ENCODE assay signal across 22 cellular contexts in the genomic region with DNA sequence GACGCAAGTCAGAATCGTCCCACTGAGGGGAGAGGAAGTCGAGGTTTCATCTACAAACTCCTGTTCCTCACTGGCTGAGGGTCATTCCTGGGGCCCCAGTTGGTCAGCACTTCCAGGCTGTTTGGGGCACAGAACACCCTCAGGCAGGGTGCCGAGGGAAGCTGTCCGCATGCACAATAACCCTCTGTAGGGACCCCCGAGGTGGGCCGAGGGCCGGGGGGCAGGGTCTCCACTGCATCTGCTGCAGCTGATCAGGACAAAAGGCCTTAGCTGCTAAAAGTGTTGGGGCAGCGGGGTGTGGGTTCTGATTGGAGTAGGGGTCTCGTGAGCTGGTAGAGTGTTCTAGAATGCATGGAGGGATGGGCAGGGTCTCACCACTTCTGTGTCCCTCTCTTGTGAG.
"Had no signal": no experiment of that assay in that cellular context is flagged by ENCODE, and none has a peak within 500 bp of the region (broad histone marks: within the 10 kb centered on the region; RNA-seq: fewer than 3 reads in every experiment).

No MANE protein-coding gene starts in this region.

- H3K4me3 ChIP-seq: body of pancreas, left ventricle myocardium inferior, thoracic aorta had no signal

- H3K9me3 ChIP-seq: body of pancreas, left ventricle myocardium inferior, thoracic aorta had no signal

- H3K36me3 ChIP-seq: left ventricle myocardium inferior, thoracic aorta had no signal

- H3K27me3 ChIP-seq: body of pancreas had no signal

- DNase-seq: activated B cell treated with CpG ODN at 0.5 μM for 24 hours; activated CD4-positive, alpha-beta T cell treated with anti-CD3 and anti-CD28 coated beads for 36 hours; activated CD4-positive, alpha-beta T cell treated with anti-CD3 and anti-CD28 coated beads, Interleukin-2, amount 50 U/mL, for 48 hours; activated gamma-delta T cell; activated naive CD4-positive, alpha-beta T cell treated with anti-CD3 and anti-CD28 coated beads, Interleukin-2, amount 50 U/mL, for 16 hours; activated T-cell treated with anti-CD3 and anti-CD28 coated beads, Interleukin-2, amount 50 U/mL, for 72 hours; anterior cingulate cortex; body of pancreas; caudate nucleus; dermis blood vessel endothelial cell; effector memory CD4-positive, alpha-beta T cell; foreskin keratinocyte; left ventricle myocardium inferior; mammary epithelial cell; midbrain; natural killer cell; retina; stimulated activated CD4-positive, alpha-beta T cell treated with anti-CD3 and anti-CD28 coated beads, Interleukin-1b, Interleukin-23, amount 100 ng/mL, for 48 hours; T-helper 1 cell; T-helper 9 cell had no signal

- ATAC-seq: activated CD4-positive, alpha-beta T cell treated with anti-CD3 and anti-CD28 coated beads for 36 hours; activated T-cell treated with anti-CD3 and anti-CD28 coated beads, Interleukin-2, amount 50 U/mL, for 72 hours; body of pancreas; foreskin keratinocyte; natural killer cell; stimulated activated memory B cell treated with anti-CD40 and anti-IgM and Interleukin-4, amounts not matched to agents 10 μg/mL and 1 μg/mL and 100 μg/mL, for 72 hours had no signal

- H3K27ac ChIP-seq: body of pancreas, foreskin keratinocyte, left ventricle myocardium inferior, thoracic aorta had no signal

- H3K4me1 ChIP-seq: body of pancreas, foreskin keratinocyte, left ventricle myocardium inferior had no signal
